ENCODE assay signal across 2 cellular contexts in genomic region chr4:3835527-3836040, GRCh38.
A peak's percentile ranks its signal among the peaks of the same experiment; 100 is the strongest.
TF ChIP-seq lines count a peak whose summit lies in the region.

No MANE protein-coding gene starts in this region.

TF ChIP-seq in GM23338, 12 proteins besides CTCF, POLR2A, EP300 and RAD21:
- TF ChIP-seq ZNF114 (CRISPR knock-in tag; IDR thresholded peaks at IDR 0.05): no peak
- no peak for TF ChIP-seq ZNF331 (CRISPR knock-in tag; IDR thresholded peaks at IDR 0.05; ENCODE audit: low read depth)
- TF ChIP-seq EZH2 (IDR thresholded peaks at IDR 0.05; ENCODE audit: low read depth, unreplicated experiment): no peak
- no peak for TF ChIP-seq NANOG (IDR thresholded peaks at IDR 0.05; ENCODE audit: borderline replicate concordance)

TF ChIP-seq in H1, 55 proteins besides CTCF, POLR2A, EP300 and RAD21:
- TF ChIP-seq BCL11A (IDR thresholded peaks at IDR 0.05; ENCODE audit: low read depth in 2 of 2, low read length in 2 of 2) (no peak), EZH2 (IDR thresholded peaks at IDR 0.05; ENCODE audit: low read depth, low read length, severe bottlenecking) (peak; percentile 42)
